20 cellular contexts compared by ENCODE assay signal in the genomic region with DNA sequence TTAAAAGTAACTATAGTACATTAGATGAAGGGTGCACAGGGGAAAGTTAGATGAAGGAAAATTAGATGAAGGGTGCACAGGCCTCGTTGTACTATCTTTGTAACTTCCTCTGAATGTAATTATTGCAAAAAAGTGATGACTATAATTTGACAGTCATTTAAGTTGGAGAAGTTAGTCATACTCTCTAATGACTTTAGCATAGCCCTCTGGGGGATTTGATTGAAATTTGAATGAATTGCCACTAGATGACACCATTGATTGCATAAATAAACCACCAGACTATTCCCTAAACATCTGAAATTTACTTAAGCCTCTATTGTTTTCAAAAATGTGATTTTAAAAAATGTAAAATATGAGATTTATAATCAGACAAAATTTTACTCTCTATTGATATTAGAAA. TPM values are rescaled to one million over a fixed set of nuclear protein-coding genes. Genes with fewer than 3 reads are reported as not detected.
DNase-seq lines count a peak whose midpoint lies in the region; ATAC-seq and TF ChIP-seq lines count a peak whose summit lies in the region.
"Had no signal": no experiment of that assay in that cellular context is flagged by ENCODE, and none has a peak within 500 bp of the region (broad histone marks: within the 10 kb centered on the region; RNA-seq: fewer than 3 reads in every experiment).

No MANE protein-coding gene starts in this region.

- H3K9ac ChIP-seq in OCI-LY3 (ENCODE audit: low read length) = no peak overlapping the region

- intact Hi-C loops in Right ventricle myocardium inferior (cut with DNase I) = no loop called here

- no peaks in the 10 kb centered on the region for H3K27me3 ChIP-seq in OCI-LY3 (ENCODE audit: low read depth, low read length)

- H3K4me3 ChIP-seq in AG10803 (ENCODE audit: low read length) (no peak overlapping the region), OCI-LY3 (ENCODE audit: low read length) (no peak overlapping the region), epithelial cell of proximal tubule (ENCODE audit: low read depth, low read length) (no peak overlapping the region)
- H3K4me3 ChIP-seq: left ventricle myocardium inferior had no signal

- no peak overlapping the region for H3K4me2 ChIP-seq in OCI-LY3 (ENCODE audit: low read length)

- H2AFZ ChIP-seq in OCI-LY3 (ENCODE audit: low read depth, low read length) = no peak overlapping the region

- no peaks in the 10 kb centered on the region for H3K36me3 ChIP-seq in OCI-LY3 (replicated peaks; ENCODE audit: low read depth, low read length)
- H3K36me3 ChIP-seq: left ventricle myocardium inferior had no signal

- no peaks in the 10 kb centered on the region for H3K9me3 ChIP-seq in OCI-LY3 (ENCODE audit: insufficient read depth, low read length)

- TF ChIP-seq CTCF in AG10803 (conservative IDR thresholded peaks at IDR 0.05; ENCODE audit: low read length) = no peak
- peak; percentile 67 for TF ChIP-seq CTCF in OCI-LY3 (IDR thresholded peaks at IDR 0.05; ENCODE audit: low read depth, low read length)
- peak; percentile 14 for TF ChIP-seq CTCF in epithelial cell of proximal tubule (conservative IDR thresholded peaks at IDR 0.05; ENCODE audit: low read depth, low read length)

- DNase-seq in AG10803 (ENCODE audit: low read depth) (peak; percentile 14), COLO829 (ENCODE audit: low spot score) (peak; percentile 35), epithelial cell of proximal tubule (ENCODE audit: low read depth) (no peak), NCI-H1048 (lab: John Stamatoyannopoulos, UW) (no peak), NCI-H1105 (lab: John Stamatoyannopoulos, UW) (no peak), Right ventricle myocardium inferior (ENCODE audit: missing footprints) (no peak)
- DNase-seq: activated CD4-positive, alpha-beta T cell treated with anti-CD3 and anti-CD28 coated beads, Interleukin-2, amount 50 U/mL, for 1 hour; KBM-7; left ventricle myocardium inferior; naive B cell; NCI-H146; NCI-H524; SHP77; stimulated activated CD4-positive, alpha-beta T cell treated with anti-CD3 and anti-CD28 coated beads, Interleukin-12 subunit alpha, Interleukin-12 subunit beta, amount 100 ng/mL, for 4 hours; T-helper 9 cell had no signal

- no peaks in the 10 kb centered on the region for H3K79me2 ChIP-seq in OCI-LY3 (ENCODE audit: low read length)

- no peak overlapping the region for H3K27ac ChIP-seq in OCI-LY3 (ENCODE audit: low read length)
- H3K27ac ChIP-seq: C4-2B, left ventricle myocardium inferior had no signal

- no peaks in the 10 kb centered on the region for H4K20me1 ChIP-seq in OCI-LY3 (ENCODE audit: insufficient read depth, low read length)

- peaks cover 27% of the 10 kb centered on the region for H3K4me1 ChIP-seq in OCI-LY3 (ENCODE audit: low read length)
- H3K4me1 ChIP-seq: left ventricle myocardium inferior had no signal

- ATAC-seq in Right ventricle myocardium inferior = no peak

RNA-seq across cellular contexts. Expression of a gene that starts 23.6 kb away (rescaled TPM):
- total RNA-seq in epithelial cell of proximal tubule (not detected in 2 replicates), Right ventricle myocardium inferior (1.4 TPM)
- total RNA-seq: Daoy, dermis microvascular lymphatic vessel endothelial cell, fibroblast of lung had no signal

Comparison
In these comparisons a context has a peak if more than half of its experiments do, and no peak if none do; other contexts are left out.
1. DNase-seq: peak in AG10803 (single experiment) and COLO829 (single experiment); none in epithelial cell of proximal tubule (single experiment), NCI-H1048 (single experiment), NCI-H1105 (single experiment) and Right ventricle myocardium inferior (single experiment).